Comparison of ENCODE assay signal across 21 cellular contexts in the genomic region with DNA sequence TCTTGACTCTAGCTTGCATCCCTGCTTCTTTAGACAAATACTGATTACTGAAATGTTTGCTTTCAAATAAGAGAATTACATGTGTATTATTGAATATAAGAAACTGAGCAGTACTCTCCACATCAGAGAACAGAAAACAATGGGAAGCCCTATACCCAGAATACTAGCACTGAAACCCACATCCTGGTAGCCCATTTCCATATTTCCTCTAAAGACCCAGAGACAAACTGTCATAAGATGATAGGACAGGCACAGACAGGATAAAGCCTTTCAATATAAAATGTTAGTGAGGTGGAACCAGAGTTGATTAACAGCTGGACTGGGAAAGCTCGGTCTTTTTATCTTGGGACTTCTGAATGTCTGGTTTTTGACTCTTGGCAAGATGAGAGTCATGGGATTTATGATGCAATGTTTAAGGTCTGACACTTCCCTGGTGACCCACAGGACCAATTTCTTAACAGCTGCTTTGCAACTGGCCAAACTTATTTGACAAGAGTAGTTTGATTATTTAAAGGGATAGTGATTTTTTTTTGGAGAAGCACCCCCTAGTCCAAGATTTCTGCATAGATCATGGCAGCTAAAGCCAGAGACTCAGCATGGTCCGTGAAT.
A peak's percentile ranks its signal among the peaks of the same experiment; 100 is the strongest.
DNase-seq lines count a peak whose midpoint lies in the region; ATAC-seq and TF ChIP-seq lines count a peak whose summit lies in the region.
"Had no signal": no experiment of that assay in that cellular context is flagged by ENCODE, and none has a peak within 500 bp of the region (broad histone marks: within the 10 kb centered on the region; RNA-seq: fewer than 3 reads in every experiment).

No MANE protein-coding gene starts in this region.

- TF ChIP-seq CTCF in fibroblast of villous mesenchyme (IDR thresholded peaks at IDR 0.05; ENCODE audit: insufficient read depth, low read depth, low read length): no peak

- ATAC-seq in Right ventricle myocardium inferior: peak; percentile 80
- ATAC-seq in HG03571 (IDR thresholded peaks at IDR 0.05; ENCODE audit: unreplicated experiment): no peak
- ATAC-seq: CD8-positive, alpha-beta T cell had no signal

- DNase-seq in Right ventricle myocardium inferior (ENCODE audit: missing footprints): no peak
- DNase-seq in cardiac septum (ENCODE audit: low spot score): no peak
- peak; percentile 66 for DNase-seq in SK-MEL-5 (ENCODE audit: low read depth, low spot score)
- peak; percentile 11 for DNase-seq in fibroblast of villous mesenchyme (ENCODE audit: low read depth)
- DNase-seq in renal cortical epithelial cell (ENCODE audit: low read depth): peak; percentile 2
- DNase-seq in HCEC 1CT: no peak
- DNase-seq in DMS 273 treated with DMSO at 0.1 percent for 48 hours (lab: John Stamatoyannopoulos, UW): no peak
- DNase-seq: AML-193; C1 segment of cervical spinal cord; CD8-positive, alpha-beta T cell; GDM1; GOT3; KBM-7; NCI-H1092 treated with DMSO at 0.1 percent for 48 hours; NCI-H1436 treated with DMSO at 0.1 percent for 48 hours; NCI-H1930; NCI-H2227 treated with DMSO at 0.1 percent for 48 hours; NCI-H510A treated with DMSO at 0.1 percent for 48 hours; NCI-H748 treated with DMSO at 0.1 percent for 48 hours; Peyer's patch had no signal

- intact Hi-C loops in Right ventricle myocardium inferior (cut with DNase I) (no loop called here), cardiac septum (cut with DNase I) (no loop called here)

- in situ Hi-C loops in SK-MEL-5 (cut with HindIII; ENCODE audit: low pct_unique_long_range_greater_than_20kb, low sequenced_read_pairs): no loop called here

- H3K4me3 ChIP-seq in fibroblast of villous mesenchyme (ENCODE audit: low read depth, low read length): no peak overlapping the region
- H3K4me3 ChIP-seq: Peyer's patch had no signal

Comparison
In these comparisons a context has a peak if more than half of its experiments do, and no peak if none do; other contexts are left out.
1. DNase-seq: peak in SK-MEL-5 (single experiment), fibroblast of villous mesenchyme (single experiment) and renal cortical epithelial cell (single experiment); none in Right ventricle myocardium inferior (single experiment), cardiac septum (single experiment), HCEC 1CT (single experiment) and DMS 273 treated with DMSO at 0.1 percent for 48 hours (single experiment).